Comparison of ENCODE assay signal across 31 cellular contexts in genomic region chr2:127451981-127452380, GRCh38. TPM values are rescaled to one million over a fixed set of nuclear protein-coding genes. Genes with fewer than 3 reads are reported as not detected.
"Had no signal": no experiment of that assay in that cellular context is flagged by ENCODE, and none has a peak within 500 bp of the region (broad histone marks: within the 10 kb centered on the region; RNA-seq: fewer than 3 reads in every experiment).

No MANE protein-coding gene starts in this region.

- ATAC-seq: activated CD4-positive, CD25-positive, alpha-beta regulatory T cell treated with anti-CD3 and anti-CD28 coated beads, Interleukin-2, amount 50 U/mL, for 24 hours; activated CD8-positive, alpha-beta memory T cell treated with anti-CD3 and anti-CD28 coated beads, Interleukin-2, amount 10 ng/mL, durations not matched to agents 7 days and 5 days; activated CD8-positive, alpha-beta T cell treated with anti-CD3 and anti-CD28 coated beads for 36 hours; esophagus mucosa; heart left ventricle; left cardiac atrium; mucosa of descending colon had no signal

- H3K9me3 ChIP-seq: ascending aorta, heart left ventricle, mucosa of descending colon, spleen, thoracic aorta, vagina had no signal

- H3K36me3 ChIP-seq: ascending aorta, brain microvascular endothelial cell, thoracic aorta, vagina had no signal

- H3K27ac Mint-ChIP-seq: activated CD4-positive, alpha-beta T cell treated with anti-CD3 and anti-CD28 coated beads, Interleukin-2, amount 10 ng/mL, durations not matched to agents 24 days and 14 days; activated CD8-positive, alpha-beta memory T cell treated with anti-CD3 and anti-CD28 coated beads, Interleukin-2, amount 10 ng/mL, durations not matched to agents 7 days and 5 days; activated CD8-positive, alpha-beta T cell treated with anti-CD3 and anti-CD28 coated beads for 36 hours; activated naive CD4-positive, alpha-beta T cell treated with anti-CD3 and anti-CD28 coated beads, Interleukin-2, amount 50 U/mL, for 24 hours; naive B cell; progenitor cell of endocrine pancreas; type B pancreatic cell had no signal

- H3K4me3 ChIP-seq: ascending aorta, heart left ventricle, mucosa of descending colon, spleen, thoracic aorta, vagina had no signal

- H3K4me3 Mint-ChIP-seq: activated CD4-positive, alpha-beta T cell treated with anti-CD3 and anti-CD28 coated beads, Interleukin-2, amount 10 ng/mL, durations not matched to agents 24 days and 14 days; activated CD8-positive, alpha-beta memory T cell treated with anti-CD3 and anti-CD28 coated beads, Interleukin-2, amount 10 ng/mL, durations not matched to agents 7 days and 5 days; activated CD8-positive, alpha-beta T cell treated with anti-CD3 and anti-CD28 coated beads for 36 hours; activated naive CD4-positive, alpha-beta T cell treated with anti-CD3 and anti-CD28 coated beads, Interleukin-2, amount 50 U/mL, for 24 hours; naive B cell; type B pancreatic cell had no signal

- H3K27me3 Mint-ChIP-seq: activated CD4-positive, alpha-beta T cell treated with anti-CD3 and anti-CD28 coated beads, Interleukin-2, amount 10 ng/mL, durations not matched to agents 24 days and 14 days; activated CD8-positive, alpha-beta T cell treated with anti-CD3 and anti-CD28 coated beads for 36 hours; activated naive CD4-positive, alpha-beta T cell treated with anti-CD3 and anti-CD28 coated beads, Interleukin-2, amount 50 U/mL, for 24 hours; naive B cell; progenitor cell of endocrine pancreas; type B pancreatic cell had no signal

- H3K4me1 ChIP-seq: ascending aorta, heart left ventricle, spleen, vagina had no signal

- H3K27me3 ChIP-seq: ascending aorta, brain microvascular endothelial cell, heart left ventricle, spleen, vagina had no signal

- H3K9me3 Mint-ChIP-seq: activated CD4-positive, alpha-beta T cell treated with anti-CD3 and anti-CD28 coated beads, Interleukin-2, amount 10 ng/mL, durations not matched to agents 24 days and 14 days; activated CD8-positive, alpha-beta T cell treated with anti-CD3 and anti-CD28 coated beads for 36 hours; naive B cell; type B pancreatic cell had no signal

- H3K36me3 Mint-ChIP-seq: type B pancreatic cell had no signal

- H3K27ac ChIP-seq: ascending aorta, brain microvascular endothelial cell, heart left ventricle, spleen, thoracic aorta, vagina, VCaP had no signal

- H3K4me1 Mint-ChIP-seq: activated CD4-positive, alpha-beta T cell treated with anti-CD3 and anti-CD28 coated beads, Interleukin-2, amount 10 ng/mL, durations not matched to agents 24 days and 14 days; activated naive CD4-positive, alpha-beta T cell treated with anti-CD3 and anti-CD28 coated beads, Interleukin-2, amount 50 U/mL, for 24 hours had no signal

- DNase-seq: activated CD4-positive, alpha-beta T cell treated with anti-CD3 and anti-CD28 coated beads, Interleukin-2, amount 10 ng/mL, durations not matched to agents 24 days and 14 days; activated CD8-positive, alpha-beta memory T cell treated with anti-CD3 and anti-CD28 coated beads, Interleukin-2, amount 10 ng/mL, durations not matched to agents 7 days and 5 days; activated CD8-positive, alpha-beta T cell treated with anti-CD3 and anti-CD28 coated beads for 36 hours; activated gamma-delta T cell treated with Interleukin-2 at 50 U/mL for 16 hours; activated T-cell treated with anti-CD3 and anti-CD28 coated beads, Interleukin-2, amount 50 U/mL, for 1 hour; brain microvascular endothelial cell; central memory CD4-positive, alpha-beta T cell; dermis blood vessel endothelial cell; effector CD8-positive, alpha-beta T cell; heart left ventricle; islet precursor cell; left cardiac atrium; mesendoderm; mucosa of descending colon; naive B cell; retina; spleen; stimulated activated CD4-positive, alpha-beta T cell treated with anti-CD3 and anti-CD28 coated beads, Interleukin-4, amount 100 ng/mL, for 24 hours; stimulated activated naive CD4-positive, alpha-beta T cell treated with Interleukin-2 at 50 U/mL for 16 hours had no signal

RNA-seq across cellular contexts. Expression of gene PROC, which starts 33.8 kb away (rescaled TPM):
- total RNA-seq: activated CD8-positive, alpha-beta T cell treated with anti-CD3 and anti-CD28 coated beads for 36 hours; ascending aorta; heart left ventricle; left cardiac atrium; lower leg skin; osteoblast; spleen; T-helper 2 cell treated with Interferon-gamma antibody and Interleukin-4, amounts not matched to agents 100 ng/mL and 5 ng/mL, for 36 hours; thoracic aorta; vagina had no signal
- polyA plus RNA-seq: heart left ventricle had no signal
